8 cellular contexts compared by ENCODE assay signal in the genomic region with DNA sequence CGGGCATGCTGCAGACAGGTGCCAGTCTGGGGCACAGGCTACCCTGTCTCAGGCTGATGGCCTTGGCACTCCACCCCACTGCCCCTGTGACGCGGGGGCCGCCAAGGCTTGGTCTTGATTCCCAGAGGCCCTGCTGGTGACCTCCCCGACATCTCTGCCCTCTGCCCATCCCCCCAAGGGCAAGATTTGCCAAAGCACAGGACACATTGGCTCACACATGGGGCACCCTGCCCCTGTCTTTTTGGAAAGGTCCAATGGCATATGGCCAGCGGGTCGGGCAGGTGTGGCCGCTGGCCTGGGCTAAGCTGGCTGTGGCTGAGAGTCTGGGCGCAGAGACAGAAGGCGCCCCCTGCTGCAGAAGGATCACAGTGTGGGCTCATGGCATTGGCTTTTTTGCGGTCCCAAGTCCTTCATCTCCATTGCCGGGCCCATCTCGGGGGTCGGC. TPM values are rescaled to one million over a fixed set of nuclear protein-coding genes. Genes with fewer than 3 reads are reported as not detected.
DNase-seq lines count a peak whose midpoint lies in the region; TF ChIP-seq lines count a peak whose summit lies in the region.
"Had no signal": no experiment of that assay in that cellular context is flagged by ENCODE, and none has a peak within 500 bp of the region (broad histone marks: within the 10 kb centered on the region; RNA-seq: fewer than 3 reads in every experiment).

No MANE protein-coding gene starts in this region.

- no peak overlapping the region for H3K4me3 ChIP-seq in NB4 (ENCODE audit: low read depth, low read length)
- peak overlapping the region; percentile 19 for H3K4me3 ChIP-seq in left ventricle myocardium inferior
- no peak overlapping the region for H3K4me3 ChIP-seq in vagina

- peak; percentile 64 for DNase-seq in ELF-1 (ENCODE audit: low read depth, low spot score)
- DNase-seq in NB4 (ENCODE audit: low read depth) = peak; percentile 42
- DNase-seq in left ventricle myocardium inferior = peak; percentile 75
- DNase-seq in activated CD4-positive, alpha-beta memory T cell treated with anti-CD3 and anti-CD28 coated beads for 36 hours = no peak
- DNase-seq in NCI-H128 (lab: John Stamatoyannopoulos, UW; ENCODE audit: unreplicated experiment) = no peak
- DNase-seq in vagina (ENCODE audit: extremely low spot score in 2 of 2) = no peak
- DNase-seq: naive thymus-derived CD4-positive, alpha-beta T cell; NCI-H2107 had no signal

- H3K27me3 ChIP-seq in left ventricle myocardium inferior (ENCODE audit: low read depth) = no peaks in the 10 kb centered on the region
- H3K27me3 ChIP-seq in vagina = no peaks in the 10 kb centered on the region

- H3K27me3 Mint-ChIP-seq in activated CD4-positive, alpha-beta memory T cell treated with anti-CD3 and anti-CD28 coated beads for 36 hours = no peaks in the 10 kb centered on the region
- H3K27me3 Mint-ChIP-seq: naive thymus-derived CD4-positive, alpha-beta T cell had no signal

- H3K4me3 Mint-ChIP-seq in activated CD4-positive, alpha-beta memory T cell treated with anti-CD3 and anti-CD28 coated beads for 36 hours = no peak overlapping the region
- H3K4me3 Mint-ChIP-seq: naive thymus-derived CD4-positive, alpha-beta T cell had no signal

- peaks cover 6% of the 10 kb centered on the region for H3K4me1 Mint-ChIP-seq in activated CD4-positive, alpha-beta memory T cell treated with anti-CD3 and anti-CD28 coated beads for 36 hours (ENCODE audit: low read depth)

- H3K27ac ChIP-seq in left ventricle myocardium inferior (replicated peaks) (peak overlapping the region; percentile 87), vagina (no peak overlapping the region)

- no peak overlapping the region for H3K27ac Mint-ChIP-seq in activated CD4-positive, alpha-beta memory T cell treated with anti-CD3 and anti-CD28 coated beads for 36 hours
- H3K27ac Mint-ChIP-seq: naive thymus-derived CD4-positive, alpha-beta T cell had no signal

- H3K4me1 ChIP-seq in left ventricle myocardium inferior (peaks cover 63% of the 10 kb centered on the region), vagina (peaks cover 23% of the 10 kb centered on the region)

- intact Hi-C loops in left ventricle myocardium inferior (cut with micrococcal nuclease) = no loop called here
- intact Hi-C loops in activated CD4-positive, alpha-beta memory T cell treated with anti-CD3 and anti-CD28 coated beads for 36 hours (cut with micrococcal nuclease) = no loop called here
- intact Hi-C loops in vagina (cut with DNase I) = no loop called here

- H3K9me3 ChIP-seq in left ventricle myocardium inferior (replicated peaks) (no peaks in the 10 kb centered on the region), vagina (no peaks in the 10 kb centered on the region)

- POLR2A ChIA-PET in activated CD4-positive, alpha-beta memory T cell treated with anti-CD3 and anti-CD28 coated beads for 36 hours (lab: Charles Lee) = interaction anchor here (0.8 kb wide), 1 partner anchor 11 kb away, joined by 3 read pairs; no protein-coding TSS in a partner anchor

- TF ChIP-seq CTCF in NB4 (IDR thresholded peaks at IDR 0.05; ENCODE audit: low read depth, low read length) (peak; percentile 54), left ventricle myocardium inferior (IDR thresholded peaks at IDR 0.05; ENCODE audit: borderline replicate concordance) (peak; percentile 50), vagina (IDR thresholded peaks at IDR 0.05) (no peak)

- CTCF ChIA-PET in activated CD4-positive, alpha-beta memory T cell treated with anti-CD3 and anti-CD28 coated beads for 36 hours (lab: Charles Lee) = interaction anchor here (0.6 to 1.2 kb wide), 2 partner anchors 33 to 248 kb away, joined by 3 read pairs; no protein-coding TSS in a partner anchor

- TF ChIP-seq POLR2A in NB4 (IDR thresholded peaks at IDR 0.05; ENCODE audit: extremely low read depth, insufficient read length) (no peak), vagina (IDR thresholded peaks at IDR 0.05) (no peak)

- H3K36me3 ChIP-seq in left ventricle myocardium inferior (peaks cover 15% of the 10 kb centered on the region), vagina (peaks cover 0 to 9% of the 10 kb centered on the region in 2 donors)

- H3K9me3 Mint-ChIP-seq in activated CD4-positive, alpha-beta memory T cell treated with anti-CD3 and anti-CD28 coated beads for 36 hours = no peaks in the 10 kb centered on the region

- no peaks in the 10 kb centered on the region for H3K36me3 Mint-ChIP-seq in activated CD4-positive, alpha-beta memory T cell treated with anti-CD3 and anti-CD28 coated beads for 36 hours
- H3K36me3 Mint-ChIP-seq: naive thymus-derived CD4-positive, alpha-beta T cell had no signal

RNA-seq across cellular contexts. Expression of a gene that starts 4.6 kb away (rescaled TPM):
- total RNA-seq in left ventricle myocardium inferior (129 TPM), vagina (66.8 TPM)
- total RNA-seq in activated CD4-positive, alpha-beta memory T cell treated with anti-CD3 and anti-CD28 coated beads for 36 hours = 10 to 100 TPM; 31.1 to 36.1 TPM

RNA-seq across cellular contexts. Expression of a gene that starts 12.0 kb away (rescaled TPM):
- total RNA-seq in left ventricle myocardium inferior (93.8 TPM), vagina (42.7 TPM)
- total RNA-seq in activated CD4-positive, alpha-beta memory T cell treated with anti-CD3 and anti-CD28 coated beads for 36 hours = 1 to 10 TPM in 1 of 2 experiments, under 1 TPM in 1; 0.61 to 1.1 TPM

RNA-seq across cellular contexts. Expression of a gene that starts 20.0 kb away (rescaled TPM):
- total RNA-seq in left ventricle myocardium inferior (3.6 TPM), vagina (6.1 TPM)
- total RNA-seq in activated CD4-positive, alpha-beta memory T cell treated with anti-CD3 and anti-CD28 coated beads for 36 hours = 1 to 10 TPM; 1.5 to 1.6 TPM

RNA-seq across cellular contexts. Expression of a gene that starts 38.9 kb away (rescaled TPM):
- total RNA-seq in left ventricle myocardium inferior = 24.3 TPM
- 10 to 100 TPM; 32.4 to 36.9 TPM for total RNA-seq in activated CD4-positive, alpha-beta memory T cell treated with anti-CD3 and anti-CD28 coated beads for 36 hours
- total RNA-seq in vagina = 16.5 TPM

RNA-seq across cellular contexts. Expression of a gene that starts 45.3 kb away (rescaled TPM):
- total RNA-seq in left ventricle myocardium inferior (104 TPM), vagina (105 TPM)
- total RNA-seq in activated CD4-positive, alpha-beta memory T cell treated with anti-CD3 and anti-CD28 coated beads for 36 hours = 100 to 1,000 TPM; 106 to 107 TPM

Comparison
In these comparisons a context has a peak if more than half of its experiments do, and no peak if none do; other contexts are left out.
1. DNase-seq: peak in ELF-1 (single experiment), NB4 (single experiment) and left ventricle myocardium inferior (single experiment); none in activated CD4-positive, alpha-beta memory T cell treated with anti-CD3 and anti-CD28 coated beads for 36 hours (single experiment), NCI-H128 (single experiment) and vagina (0 of 2).
2. CTCF ChIP-seq: peak in NB4 (single experiment) and left ventricle myocardium inferior (single experiment); none in vagina (0 of 3).
3. RNA of a gene that starts 12.0 kb away (total RNA-seq): 93.8 TPM in left ventricle myocardium inferior (single experiment) and 42.7 TPM in vagina (single experiment); 0.61 to 1.1 TPM in activated CD4-positive, alpha-beta memory T cell treated with anti-CD3 and anti-CD28 coated beads for 36 hours; every median in the first group is over 10 times any median in the second.